ENCODE assay signal across 9 cellular contexts in the genomic region with DNA sequence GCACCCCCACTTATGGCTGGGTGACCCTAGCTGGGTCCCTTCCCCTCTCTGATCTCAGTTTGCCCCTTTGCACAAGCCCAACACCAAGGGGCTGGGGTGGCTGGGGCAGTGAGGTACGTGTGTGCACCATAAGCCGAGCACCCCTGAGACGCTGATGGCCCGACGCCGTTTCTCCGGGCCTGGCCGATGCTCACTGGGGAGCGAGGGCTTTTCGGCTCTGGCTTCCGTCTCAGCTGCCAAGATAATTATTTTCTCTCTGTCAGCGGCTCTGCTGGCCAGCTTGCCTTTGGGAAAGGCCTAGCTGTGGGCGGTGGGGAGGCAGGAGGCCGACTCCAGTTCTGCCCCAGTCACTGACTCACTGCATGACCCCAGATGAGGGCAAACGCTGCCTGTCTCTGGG.
DNase-seq lines count a peak whose midpoint lies in the region; ATAC-seq and TF ChIP-seq lines count a peak whose summit lies in the region.
"Had no signal": no experiment of that assay in that cellular context is flagged by ENCODE, and none has a peak within 500 bp of the region (broad histone marks: within the 10 kb centered on the region; RNA-seq: fewer than 3 reads in every experiment).

No MANE protein-coding gene starts in this region.

- peak overlapping the region; percentile 60 for H3K27ac ChIP-seq in RWPE2 (ENCODE audit: poor library complexity, severe bottlenecking)
- peak overlapping the region; percentile 96 for H3K27ac ChIP-seq in fibroblast of lung (ENCODE audit: insufficient read depth, low read length)
- H3K27ac ChIP-seq in muscle layer of colon (ENCODE audit: low read depth, low read length), result peak overlapping the region; percentile 93
- H3K27ac ChIP-seq in urinary bladder (ENCODE audit: low read depth), result peak overlapping the region; percentile 44
- H3K27ac ChIP-seq: epithelial cell of prostate had no signal

- H3K36me3 ChIP-seq in RWPE2 (ENCODE audit: low read depth) (no peaks in the 10 kb centered on the region), fibroblast of lung (ENCODE audit: control insufficient read depth, insufficient read depth, low read length) (peaks cover 9% of the 10 kb centered on the region), muscle layer of colon (ENCODE audit: insufficient read depth, low read length) (no peaks in the 10 kb centered on the region), urinary bladder (ENCODE audit: insufficient read depth) (no peaks in the 10 kb centered on the region)

- WGBS in urinary bladder, result 18% methylated on average over 15 of the region's 15 CpGs

- H2AFZ ChIP-seq in fibroblast of lung (ENCODE audit: low read length), result no peak overlapping the region

- TF ChIP-seq CTCF in RWPE2 (IDR thresholded peaks at IDR 0.05; ENCODE audit: poor library complexity, severe bottlenecking) (no peak), fibroblast of lung (conservative IDR thresholded peaks at IDR 0.05 in 1 of 2, IDR thresholded peaks at IDR 0.05 in 1 of 2; ENCODE audit: low read depth in 1 of 2, low read length in 2 of 2) (no peak)

- no peaks in the 10 kb centered on the region for H4K20me1 ChIP-seq in fibroblast of lung (ENCODE audit: control insufficient read depth, extremely low read depth, insufficient read depth, low read length)

- H3K79me2 ChIP-seq in fibroblast of lung (ENCODE audit: control insufficient read depth, insufficient read depth, low read length), result peaks cover 79% of the 10 kb centered on the region

- no peak overlapping the region for H3K4me3 ChIP-seq in RWPE2 (ENCODE audit: severe bottlenecking)
- peak overlapping the region in 1 of 4 experiments; percentile 5 for H3K4me3 ChIP-seq in fibroblast of lung (replicated peaks in 1 of 4; ENCODE audit: control extremely low read depth in 1 of 4, insufficient read depth in 1 of 4, low read depth in 3 of 4, low read length in 4 of 4)
- H3K4me3 ChIP-seq in muscle layer of colon (ENCODE audit: low read depth in 1 of 2, low read length in 2 of 2), result no peak overlapping the region
- H3K4me3 ChIP-seq in urinary bladder (ENCODE audit: low read depth, low read length), result no peak overlapping the region

- H3K9ac ChIP-seq in fibroblast of lung (ENCODE audit: insufficient read depth, low read length) (peak overlapping the region; percentile 51), muscle layer of colon (ENCODE audit: low read length) (peak overlapping the region; percentile 32)

- H3K9me3 ChIP-seq in RWPE2 (ENCODE audit: severe bottlenecking) (no peaks in the 10 kb centered on the region), fibroblast of lung (ENCODE audit: control insufficient read depth, insufficient read depth, low read depth, low read length) (no peaks in the 10 kb centered on the region), muscle layer of colon (ENCODE audit: low read length) (no peaks in the 10 kb centered on the region)

- peak overlapping the region; percentile 68 for H3K4me2 ChIP-seq in fibroblast of lung (ENCODE audit: extremely low read depth, insufficient read depth, low read length)

- ATAC-seq in RWPE2 (ENCODE audit: low read depth), result no peak
- no peak for ATAC-seq in HG03520 (IDR thresholded peaks at IDR 0.05; ENCODE audit: unreplicated experiment)

- no peak for DNase-seq in RWPE2 (ENCODE audit: low spot score)
- peak; percentile 70 to 88 for DNase-seq in fibroblast of lung (ENCODE audit: low read depth in 2 of 2)
- no peak for DNase-seq in activated CD4-positive, CD25-positive, alpha-beta regulatory T cell treated with anti-CD3 and anti-CD28 coated beads, Interleukin-2, amount 50 U/mL, for 72 hours
- DNase-seq in NCI-H82 (lab: John Stamatoyannopoulos, UW), result no peak
- DNase-seq: NCI-H2081 treated with DMSO at 0.1 percent for 48 hours had no signal

- H3K4me1 ChIP-seq in RWPE2 (ENCODE audit: insufficient read depth, poor library complexity, severe bottlenecking) (peaks cover 39% of the 10 kb centered on the region), fibroblast of lung (ENCODE audit: control insufficient read depth, extremely low read depth, insufficient read depth, low read length) (peaks cover 65% of the 10 kb centered on the region), muscle layer of colon (ENCODE audit: insufficient read depth, low read length) (peaks cover 87% of the 10 kb centered on the region), urinary bladder (ENCODE audit: insufficient read depth) (no peaks in the 10 kb centered on the region)

- H3K27me3 ChIP-seq in RWPE2 (ENCODE audit: insufficient read depth, poor library complexity, severe bottlenecking) (no peaks in the 10 kb centered on the region), fibroblast of lung (ENCODE audit: control insufficient read depth, insufficient read depth, low read length) (no peaks in the 10 kb centered on the region), muscle layer of colon (ENCODE audit: control insufficient read depth in 1 of 2, insufficient read depth in 2 of 2, low read length in 2 of 2) (no peaks in the 10 kb centered on the region)

Comparison
In these comparisons a context has a peak if more than half of its experiments do, and no peak if none do; other contexts are left out.
1. DNase-seq: peak in fibroblast of lung (2 of 2); none in RWPE2 (single experiment), activated CD4-positive, CD25-positive, alpha-beta regulatory T cell treated with anti-CD3 and anti-CD28 coated beads, Interleukin-2, amount 50 U/mL, for 72 hours (single experiment) and NCI-H82 (single experiment).
2. H3K27ac ChIP-seq: peak in every context shown above with its lines; median percentile 96 in fibroblast of lung; 93 in muscle layer of colon; 60 in RWPE2; 44 in urinary bladder.